In the genomic region with DNA sequence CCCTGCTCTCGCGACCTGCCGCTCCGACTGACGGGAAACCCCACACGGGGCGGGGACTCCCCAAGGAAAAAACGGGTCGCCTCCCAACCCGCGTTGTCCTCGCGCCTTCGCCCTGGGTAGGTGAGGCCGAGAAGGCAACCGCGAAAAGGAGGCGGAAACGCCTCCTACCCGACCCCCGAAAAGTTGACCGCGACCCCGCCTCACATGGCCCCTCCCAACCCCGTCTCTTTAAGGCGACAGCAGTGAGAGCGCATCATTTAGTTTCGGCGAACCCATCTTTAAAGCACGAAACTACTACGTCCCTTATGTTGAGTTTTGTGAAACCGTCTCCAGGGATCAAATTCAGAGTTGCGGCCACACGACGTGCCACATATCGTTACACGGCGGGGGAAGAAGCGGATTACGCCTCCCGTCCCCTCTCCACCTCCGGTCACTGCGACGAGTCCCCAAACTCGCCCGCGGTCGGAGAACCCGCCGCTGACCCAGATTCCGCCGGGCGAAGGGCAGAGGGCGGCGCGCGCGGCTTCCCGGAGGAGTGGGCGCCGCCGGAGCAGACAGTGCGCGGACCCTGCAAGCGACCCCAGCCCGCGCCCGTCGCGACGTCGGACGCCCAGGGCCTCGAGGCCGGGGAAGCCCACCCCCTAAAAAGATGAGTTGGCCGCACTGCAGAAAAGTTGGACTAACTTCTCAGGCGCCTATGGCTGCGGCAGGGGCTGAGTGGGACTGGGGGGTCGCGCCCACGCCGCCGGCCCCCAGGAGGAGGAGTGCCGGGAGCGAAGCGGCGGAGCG, we compare ENCODE assay signal across 8 cellular contexts. TPM values are rescaled to one million over a fixed set of nuclear protein-coding genes. Genes with fewer than 3 reads are reported as not detected.
DNase-seq lines count a peak whose midpoint lies in the region; ATAC-seq lines count a peak whose summit lies in the region.

No MANE protein-coding gene starts in this region.

- ATAC-seq in HG02870 (IDR thresholded peaks at IDR 0.05; ENCODE audit: unreplicated experiment) (peak; percentile 35), left colon (peak; percentile 38)

- intact Hi-C loops in left colon (cut with DNase I, micrococcal nuclease) = no loop called here

- DNase-seq in NCI-H2081 (lab: John Stamatoyannopoulos, UW) (peak; percentile 71 to 77), NCI-H2081 treated with DMSO at 0.1 percent for 48 hours (lab: John Stamatoyannopoulos, UW) (no peak), NCI-H2171 (lab: John Stamatoyannopoulos, UW) (peak; percentile 37), cerebellar cortex (ENCODE audit: low spot score) (peak; percentile 83), left colon (peak; percentile 84 to 85)
- DNase-seq in activated CD4-positive, CD25-positive, alpha-beta regulatory T cell treated with anti-CD3 and anti-CD28 coated beads, Interleukin-2, amount 50 U/mL, for 72 hours = peak; percentile 87
- DNase-seq in stimulated activated CD4-positive, alpha-beta T cell treated with anti-CD3 and anti-CD28 coated beads, Interleukin-2, amount 100 ng/mL, for 24 hours = peak; percentile 90 to 92

RNA-seq across cellular contexts. Expression of gene ANP32E, which starts 1.1 kb away (rescaled TPM):
- total RNA-seq in left colon = 10 to 100 TPM; 10.5 to 13.6 TPM

RNA-seq across cellular contexts. Expression of gene CA14, which starts 22.7 kb away (rescaled TPM):
- under 1 TPM; 0.28 to 0.34 TPM for total RNA-seq in left colon

RNA-seq across cellular contexts. Expression of gene APH1A, which starts 34.0 kb away (rescaled TPM):
- 100 to 1,000 TPM; 194 to 199 TPM for total RNA-seq in left colon

RNA-seq across cellular contexts. Expression of gene C1orf54, which starts 37.7 kb away (rescaled TPM):
- total RNA-seq in left colon = 10 to 100 TPM in 1 of 2 donors, 1 to 10 TPM in 1; 4.5 to 11.5 TPM

RNA-seq across cellular contexts. Expression of gene CIART, which starts 47.5 kb away (rescaled TPM):
- total RNA-seq in left colon = 1 to 10 TPM in 1 of 2 donors, under 1 TPM in 1; 0.95 to 1.3 TPM
